8 cellular contexts compared by ENCODE assay signal in genomic region chr12:2813573-2814185, GRCh38. TPM values are rescaled to one million over a fixed set of nuclear protein-coding genes. Genes with fewer than 3 reads are reported as not detected.
A peak's percentile ranks its signal among the peaks of the same experiment; 100 is the strongest.
DNase-seq lines count a peak whose midpoint lies in the region; ATAC-seq and TF ChIP-seq lines count a peak whose summit lies in the region.

No MANE protein-coding gene starts in this region.

- DNase-seq in NCI-H1436 (lab: John Stamatoyannopoulos, UW), result peak; percentile 45
- no peak for DNase-seq in NCI-H1436 treated with DMSO at 0.1 percent for 48 hours (lab: John Stamatoyannopoulos, UW)
- peak; percentile 73 to 81 for DNase-seq in NCI-H526 (lab: John Stamatoyannopoulos, UW)
- DNase-seq in activated T-cell treated with anti-CD3 and anti-CD28 coated beads for 24 hours (ENCODE audit: low read depth), result peak; percentile 39
- DNase-seq in esophagus muscularis mucosa (ENCODE audit: extremely low spot score), result no peak
- peak; percentile 34 for DNase-seq in naive B cell
- peak in 1 of 2 donors; percentile 44 for DNase-seq in tibial artery

- peaks cover 16 to 34% (median 27%) of the 10 kb centered on the region in 4 donors for H3K4me1 ChIP-seq in esophagus muscularis mucosa
- peaks cover 0 to 24% (median 13%) of the 10 kb centered on the region in 4 donors for H3K4me1 ChIP-seq in tibial artery

- no peaks in the 10 kb centered on the region for H3K9me3 ChIP-seq in esophagus muscularis mucosa
- H3K9me3 ChIP-seq in tibial artery, result no peaks in the 10 kb centered on the region

- no peak for TF ChIP-seq POLR2A in esophagus muscularis mucosa (IDR thresholded peaks at IDR 0.05; ENCODE audit: low read depth)

- ATAC-seq in HG03103 (IDR thresholded peaks at IDR 0.05; ENCODE audit: low read depth, unreplicated experiment), result peak; percentile 38
- no peak for ATAC-seq in naive B cell (ENCODE audit: low read depth in 2 of 2)

- intact Hi-C loops in esophagus muscularis mucosa (cut with DNase I), result no loop called here
- intact Hi-C loops in tibial artery (cut with DNase I; ENCODE audit: low total_unique reads), result no loop called here

- H3K27me3 ChIP-seq in esophagus muscularis mucosa (no peaks in the 10 kb centered on the region), tibial artery (no peaks in the 10 kb centered on the region)

- H3K4me1 Mint-ChIP-seq in naive B cell, result peaks cover 15 to 43% (median 23%) of the 10 kb centered on the region in 3 donors

- H3K4me3 ChIP-seq in esophagus muscularis mucosa, result peak overlapping the region; percentile 67 to 79 (median 70)
- H3K4me3 ChIP-seq in tibial artery, result peak overlapping the region; percentile 63 to 71

- peak overlapping the region; percentile 94 to 100 (median 99) for H3K4me3 Mint-ChIP-seq in naive B cell

- TF ChIP-seq CTCF in esophagus muscularis mucosa (IDR thresholded peaks at IDR 0.05) (peak; percentile 43 to 60 (median 59)), tibial artery (IDR thresholded peaks at IDR 0.05) (peak; percentile 50 to 58)

- H3K27me3 Mint-ChIP-seq in naive B cell, result no peaks in the 10 kb centered on the region

- peaks cover 0 to 2% (median 0%) of the 10 kb centered on the region in 7 donors for H3K9me3 Mint-ChIP-seq in naive B cell

- peak overlapping the region; percentile 85 to 94 (median 89) for H3K27ac ChIP-seq in esophagus muscularis mucosa (replicated peaks in 1 of 4)
- H3K27ac ChIP-seq in tibial artery, result peak overlapping the region; percentile 87 to 88

- H3K36me3 Mint-ChIP-seq in naive B cell, result peaks cover 7 to 9% of the 10 kb centered on the region in 2 donors

- peak overlapping the region; percentile 65 to 100 (median 99) for H3K27ac Mint-ChIP-seq in naive B cell

- WGBS in esophagus muscularis mucosa, result 31% methylated on average over 6 of the region's 6 CpGs

- H3K36me3 ChIP-seq in esophagus muscularis mucosa, result peaks cover 11 to 40% (median 24%) of the 10 kb centered on the region in 4 donors
- peaks cover 10 to 25% (median 12%) of the 10 kb centered on the region in 3 donors for H3K36me3 ChIP-seq in tibial artery

- no peak for TF ChIP-seq EP300 in esophagus muscularis mucosa (IDR thresholded peaks at IDR 0.05)

RNA-seq across cellular contexts. Expression of gene ITFG2, which starts 1.2 kb away (rescaled TPM):
- 10 to 100 TPM; 13.6 to 26.2 (median 21.8) TPM for total RNA-seq in esophagus muscularis mucosa
- polyA plus RNA-seq in naive B cell (ENCODE audit: low read depth in 6 of 6), result 100 to 1,000 TPM in 2 of 6 donors, 10 to 100 TPM in 4; 66.7 to 108 (median 74.7) TPM

RNA-seq across cellular contexts. Expression of gene FKBP4, which starts 18.9 kb away (rescaled TPM):
- total RNA-seq in esophagus muscularis mucosa, result 10 to 100 TPM; 28.7 to 53.3 (median 36.7) TPM
- polyA plus RNA-seq in naive B cell (ENCODE audit: low read depth in 6 of 6), result 10 to 100 TPM; 29.4 to 40.7 (median 37.4) TPM

RNA-seq across cellular contexts. Expression of gene NRIP2, which starts 21.2 kb away (rescaled TPM):
- total RNA-seq in esophagus muscularis mucosa, result 1 to 10 TPM in 3 of 4 donors, under 1 TPM in 1; 0.83 to 9.7 (median 2.9) TPM
- 1 to 10 TPM in 4 of 6 donors, under 1 TPM in 2; 0.47 to 1.9 (median 1.1) TPM for polyA plus RNA-seq in naive B cell (ENCODE audit: low read depth in 6 of 6)

RNA-seq across cellular contexts. Expression of gene TEX52, which starts 43.2 kb away (rescaled TPM):
- not detected for total RNA-seq in esophagus muscularis mucosa
- polyA plus RNA-seq in naive B cell (ENCODE audit: low read depth in 6 of 6), result not detected

Comparison
In these comparisons a context has a peak if more than half of its experiments do, and no peak if none do; other contexts are left out.
1. DNase-seq: peak in NCI-H1436 (single experiment), NCI-H526 (2 of 2), activated T-cell treated with anti-CD3 and anti-CD28 coated beads for 24 hours (single experiment) and naive B cell (single experiment); none in NCI-H1436 treated with DMSO at 0.1 percent for 48 hours (single experiment) and esophagus muscularis mucosa (single experiment).